2 cellular contexts compared by ENCODE assay signal in the genomic region with DNA sequence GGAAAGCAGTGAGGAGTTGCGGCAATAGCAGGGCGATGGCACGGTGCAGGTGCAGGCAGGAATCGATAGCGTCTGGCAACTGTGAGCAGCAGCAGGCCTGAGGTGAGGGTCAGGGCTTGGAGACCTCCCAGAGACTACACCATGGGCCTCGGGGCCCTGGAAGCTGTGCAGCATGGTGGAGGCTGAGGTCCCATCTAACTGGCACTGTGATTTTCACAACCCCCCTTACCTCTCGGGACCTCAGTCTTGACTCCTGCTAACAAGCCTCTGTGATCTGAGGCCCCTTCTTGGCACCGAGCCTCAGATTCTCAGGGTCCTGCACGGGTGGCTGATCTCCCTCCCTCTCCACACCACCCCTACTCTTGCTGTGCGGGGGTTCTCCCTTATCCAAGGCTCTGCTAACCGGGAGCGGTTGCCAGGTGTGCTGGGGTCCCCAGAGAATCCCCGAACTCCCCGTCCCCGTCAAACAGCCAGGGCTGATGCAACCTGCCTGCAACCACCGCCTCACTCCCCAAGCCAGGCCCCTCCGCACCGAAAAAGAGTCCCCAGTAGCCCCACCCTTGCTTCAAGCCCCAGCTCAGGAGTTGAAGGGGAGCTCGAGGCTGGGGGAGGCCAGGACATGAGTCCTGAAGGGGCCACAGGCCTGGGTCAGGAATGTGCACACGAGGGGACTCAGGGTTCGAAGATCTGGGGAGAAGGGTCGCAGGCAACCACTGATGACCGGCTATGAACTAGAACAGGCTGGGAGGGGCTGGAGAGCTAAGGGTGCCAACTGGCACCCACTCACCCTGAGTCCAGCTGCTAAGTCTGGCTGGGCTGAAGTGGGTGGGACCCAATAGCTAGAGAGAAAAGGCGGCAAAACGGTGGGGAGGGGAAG.
TF ChIP-seq lines count a peak whose summit lies in the region.

No MANE protein-coding gene starts in this region.

TF ChIP-seq in HEK293, 187 proteins besides CTCF, POLR2A, EP300 and RAD21 (continues in another document):
- TF ChIP-seq KLF7 (tag by site-specific recombination; IDR thresholded peaks at IDR 0.05; ENCODE audit: borderline replicate concordance) (peak; percentile 36; the same call in 1 of the 2 replicates), ZEB2 (tag by site-specific recombination; IDR thresholded peaks at IDR 0.05) (peak; percentile 87), ZNF610 (tag by site-specific recombination; IDR thresholded peaks at IDR 0.05; ENCODE audit: borderline replicate concordance) (no peak), ZNF404 (tag by site-specific recombination; IDR thresholded peaks at IDR 0.05) (0 out of 2 replicates have a peak, but pooled peaks have one; percentile 41), KLF1 (tag by site-specific recombination; IDR thresholded peaks at IDR 0.05) (peak; percentile 31; the same call in 1 of the 2 replicates), GLIS2 (tag by site-specific recombination; IDR thresholded peaks at IDR 0.05) (no peak), ZNF433 (tag by site-specific recombination; IDR thresholded peaks at IDR 0.05; ENCODE audit: low read depth) (no peak), ZNF670 (tag by site-specific recombination; IDR thresholded peaks at IDR 0.05; ENCODE audit: low read depth) (no peak), ZBTB20 (tag by site-specific recombination; IDR thresholded peaks at IDR 0.05) (peak; percentile 21; the same call in 1 of the 2 replicates), ZNF23 (tag by site-specific recombination; IDR thresholded peaks at IDR 0.05; ENCODE audit: borderline replicate concordance) (0 out of 2 replicates have a peak, but pooled peaks have one; percentile 12), ZNF747 (tag by site-specific recombination; IDR thresholded peaks at IDR 0.05) (no peak), HOXD13 (CRISPR knock-in tag; IDR thresholded peaks at IDR 0.05; ENCODE audit: borderline replicate concordance) (no peak), ZNF660 (tag by site-specific recombination; IDR thresholded peaks at IDR 0.05) (0 out of 2 replicates have a peak, but pooled peaks have one; percentile 38), KLF16 (tag by site-specific recombination; IDR thresholded peaks at IDR 0.05) (peak; percentile 95), ZNF114 (tag by site-specific recombination; IDR thresholded peaks at IDR 0.05) (no peak)
- TF ChIP-seq, protein P1, sequence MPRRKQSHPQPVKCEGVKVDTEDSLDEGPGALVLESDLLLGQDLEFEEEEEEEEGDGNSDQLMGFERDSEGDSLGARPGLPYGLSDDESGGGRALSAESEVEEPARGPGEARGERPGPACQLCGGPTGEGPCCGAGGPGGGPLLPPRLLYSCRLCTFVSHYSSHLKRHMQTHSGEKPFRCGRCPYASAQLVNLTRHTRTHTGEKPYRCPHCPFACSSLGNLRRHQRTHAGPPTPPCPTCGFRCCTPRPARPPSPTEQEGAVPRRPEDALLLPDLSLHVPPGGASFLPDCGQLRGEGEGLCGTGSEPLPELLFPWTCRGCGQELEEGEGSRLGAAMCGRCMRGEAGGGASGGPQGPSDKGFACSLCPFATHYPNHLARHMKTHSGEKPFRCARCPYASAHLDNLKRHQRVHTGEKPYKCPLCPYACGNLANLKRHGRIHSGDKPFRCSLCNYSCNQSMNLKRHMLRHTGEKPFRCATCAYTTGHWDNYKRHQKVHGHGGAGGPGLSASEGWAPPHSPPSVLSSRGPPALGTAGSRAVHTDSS (tag by site-specific recombination; IDR thresholded peaks at IDR 0.05): 0 out of 2 replicates have a peak, but pooled peaks have one; percentile 31
- TF ChIP-seq, protein P2, sequence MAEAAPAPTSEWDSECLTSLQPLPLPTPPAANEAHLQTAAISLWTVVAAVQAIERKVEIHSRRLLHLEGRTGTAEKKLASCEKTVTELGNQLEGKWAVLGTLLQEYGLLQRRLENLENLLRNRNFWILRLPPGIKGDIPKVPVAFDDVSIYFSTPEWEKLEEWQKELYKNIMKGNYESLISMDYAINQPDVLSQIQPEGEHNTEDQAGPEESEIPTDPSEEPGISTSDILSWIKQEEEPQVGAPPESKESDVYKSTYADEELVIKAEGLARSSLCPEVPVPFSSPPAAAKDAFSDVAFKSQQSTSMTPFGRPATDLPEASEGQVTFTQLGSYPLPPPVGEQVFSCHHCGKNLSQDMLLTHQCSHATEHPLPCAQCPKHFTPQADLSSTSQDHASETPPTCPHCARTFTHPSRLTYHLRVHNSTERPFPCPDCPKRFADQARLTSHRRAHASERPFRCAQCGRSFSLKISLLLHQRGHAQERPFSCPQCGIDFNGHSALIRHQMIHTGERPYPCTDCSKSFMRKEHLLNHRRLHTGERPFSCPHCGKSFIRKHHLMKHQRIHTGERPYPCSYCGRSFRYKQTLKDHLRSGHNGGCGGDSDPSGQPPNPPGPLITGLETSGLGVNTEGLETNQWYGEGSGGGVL (tag by site-specific recombination; IDR thresholded peaks at IDR 0.05): peak; percentile 70
- TF ChIP-seq, protein P3, sequence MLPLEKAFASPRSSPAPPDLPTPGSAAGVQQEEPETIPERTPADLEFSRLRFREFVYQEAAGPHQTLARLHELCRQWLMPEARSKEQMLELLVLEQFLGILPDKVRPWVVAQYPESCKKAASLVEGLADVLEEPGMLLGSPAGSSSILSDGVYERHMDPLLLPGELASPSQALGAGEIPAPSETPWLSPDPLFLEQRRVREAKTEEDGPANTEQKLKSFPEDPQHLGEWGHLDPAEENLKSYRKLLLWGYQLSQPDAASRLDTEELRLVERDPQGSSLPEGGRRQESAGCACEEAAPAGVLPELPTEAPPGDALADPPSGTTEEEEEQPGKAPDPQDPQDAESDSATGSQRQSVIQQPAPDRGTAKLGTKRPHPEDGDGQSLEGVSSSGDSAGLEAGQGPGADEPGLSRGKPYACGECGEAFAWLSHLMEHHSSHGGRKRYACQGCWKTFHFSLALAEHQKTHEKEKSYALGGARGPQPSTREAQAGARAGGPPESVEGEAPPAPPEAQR (tag by site-specific recombination; IDR thresholded peaks at IDR 0.05): peak; percentile 83; the same call in 1 of the 2 replicates
- TF ChIP-seq, protein P4, sequence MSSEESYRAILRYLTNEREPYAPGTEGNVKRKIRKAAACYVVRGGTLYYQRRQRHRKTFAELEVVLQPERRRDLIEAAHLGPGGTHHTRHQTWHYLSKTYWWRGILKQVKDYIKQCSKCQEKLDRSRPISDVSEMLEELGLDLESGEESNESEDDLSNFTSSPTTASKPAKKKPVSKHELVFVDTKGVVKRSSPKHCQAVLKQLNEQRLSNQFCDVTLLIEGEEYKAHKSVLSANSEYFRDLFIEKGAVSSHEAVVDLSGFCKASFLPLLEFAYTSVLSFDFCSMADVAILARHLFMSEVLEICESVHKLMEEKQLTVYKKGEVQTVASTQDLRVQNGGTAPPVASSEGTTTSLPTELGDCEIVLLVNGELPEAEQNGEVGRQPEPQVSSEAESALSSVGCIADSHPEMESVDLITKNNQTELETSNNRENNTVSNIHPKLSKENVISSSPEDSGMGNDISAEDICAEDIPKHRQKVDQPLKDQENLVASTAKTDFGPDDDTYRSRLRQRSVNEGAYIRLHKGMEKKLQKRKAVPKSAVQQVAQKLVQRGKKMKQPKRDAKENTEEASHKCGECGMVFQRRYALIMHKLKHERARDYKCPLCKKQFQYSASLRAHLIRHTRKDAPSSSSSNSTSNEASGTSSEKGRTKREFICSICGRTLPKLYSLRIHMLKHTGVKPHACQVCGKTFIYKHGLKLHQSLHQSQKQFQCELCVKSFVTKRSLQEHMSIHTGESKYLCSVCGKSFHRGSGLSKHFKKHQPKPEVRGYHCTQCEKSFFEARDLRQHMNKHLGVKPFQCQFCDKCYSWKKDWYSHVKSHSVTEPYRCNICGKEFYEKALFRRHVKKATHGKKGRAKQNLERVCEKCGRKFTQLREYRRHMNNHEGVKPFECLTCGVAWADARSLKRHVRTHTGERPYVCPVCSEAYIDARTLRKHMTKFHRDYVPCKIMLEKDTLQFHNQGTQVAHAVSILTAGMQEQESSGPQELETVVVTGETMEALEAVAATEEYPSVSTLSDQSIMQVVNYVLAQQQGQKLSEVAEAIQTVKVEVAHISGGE (tag by site-specific recombination; conservative IDR thresholded peaks at IDR 0.05; ENCODE audit: low read depth): no peak

TF ChIP-seq in HepG2, 621 proteins besides CTCF, POLR2A, EP300 and RAD21:
- TF ChIP-seq, protein P5, sequence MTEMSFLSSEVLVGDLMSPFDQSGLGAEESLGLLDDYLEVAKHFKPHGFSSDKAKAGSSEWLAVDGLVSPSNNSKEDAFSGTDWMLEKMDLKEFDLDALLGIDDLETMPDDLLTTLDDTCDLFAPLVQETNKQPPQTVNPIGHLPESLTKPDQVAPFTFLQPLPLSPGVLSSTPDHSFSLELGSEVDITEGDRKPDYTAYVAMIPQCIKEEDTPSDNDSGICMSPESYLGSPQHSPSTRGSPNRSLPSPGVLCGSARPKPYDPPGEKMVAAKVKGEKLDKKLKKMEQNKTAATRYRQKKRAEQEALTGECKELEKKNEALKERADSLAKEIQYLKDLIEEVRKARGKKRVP (CRISPR knock-in tag; IDR thresholded peaks at IDR 0.05): peak in 1 of 2 experiments; percentile 86; a peak in 2 of 4 replicates
- TF ChIP-seq AGO2 (optimal IDR thresholded peaks at IDR 0.05; ENCODE audit: low read depth, low read length) (peak; percentile 34), SOX6 (IDR thresholded peaks at IDR 0.05) (no peak), SOX6 (CRISPR knock-in tag; IDR thresholded peaks at IDR 0.05) (no peak)
- TF ChIP-seq, protein P6, sequence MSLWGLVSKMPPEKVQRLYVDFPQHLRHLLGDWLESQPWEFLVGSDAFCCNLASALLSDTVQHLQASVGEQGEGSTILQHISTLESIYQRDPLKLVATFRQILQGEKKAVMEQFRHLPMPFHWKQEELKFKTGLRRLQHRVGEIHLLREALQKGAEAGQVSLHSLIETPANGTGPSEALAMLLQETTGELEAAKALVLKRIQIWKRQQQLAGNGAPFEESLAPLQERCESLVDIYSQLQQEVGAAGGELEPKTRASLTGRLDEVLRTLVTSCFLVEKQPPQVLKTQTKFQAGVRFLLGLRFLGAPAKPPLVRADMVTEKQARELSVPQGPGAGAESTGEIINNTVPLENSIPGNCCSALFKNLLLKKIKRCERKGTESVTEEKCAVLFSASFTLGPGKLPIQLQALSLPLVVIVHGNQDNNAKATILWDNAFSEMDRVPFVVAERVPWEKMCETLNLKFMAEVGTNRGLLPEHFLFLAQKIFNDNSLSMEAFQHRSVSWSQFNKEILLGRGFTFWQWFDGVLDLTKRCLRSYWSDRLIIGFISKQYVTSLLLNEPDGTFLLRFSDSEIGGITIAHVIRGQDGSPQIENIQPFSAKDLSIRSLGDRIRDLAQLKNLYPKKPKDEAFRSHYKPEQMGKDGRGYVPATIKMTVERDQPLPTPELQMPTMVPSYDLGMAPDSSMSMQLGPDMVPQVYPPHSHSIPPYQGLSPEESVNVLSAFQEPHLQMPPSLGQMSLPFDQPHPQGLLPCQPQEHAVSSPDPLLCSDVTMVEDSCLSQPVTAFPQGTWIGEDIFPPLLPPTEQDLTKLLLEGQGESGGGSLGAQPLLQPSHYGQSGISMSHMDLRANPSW (CRISPR knock-in tag; IDR thresholded peaks at IDR 0.05; ENCODE audit: borderline replicate concordance): no peak
